ENCODE assay signal across 8 cellular contexts in genomic region chr17:63601439-63602371, GRCh38. TPM values are rescaled to one million over a fixed set of nuclear protein-coding genes. Genes with fewer than 3 reads are reported as not detected.
DNase-seq lines count a peak whose midpoint lies in the region; ATAC-seq and TF ChIP-seq lines count a peak whose summit lies in the region.

No MANE protein-coding gene starts in this region.

- ATAC-seq in naive B cell (ENCODE audit: low read depth in 2 of 2) = no peak
- ATAC-seq in GM21360 (IDR thresholded peaks at IDR 0.05; ENCODE audit: unreplicated experiment) = no peak
- no peak for ATAC-seq in sciatic nerve

- H3K27me3 ChIP-seq in ectodermal cell (ENCODE audit: control insufficient read depth, insufficient read depth, low read length, poor library complexity, severe bottlenecking) = no peaks in the 10 kb centered on the region

- H3K36me3 ChIP-seq in ectodermal cell (ENCODE audit: control insufficient read depth, insufficient read depth, low read length) = peaks cover 7% of the 10 kb centered on the region

- 60 to 62% methylated on average over 9 of the region's 9 CpGs for WGBS in ectodermal cell, 2 experiments

- CTCF ChIA-PET in Calu3 (lab: Charles Lee) = interaction anchor here (1.3 kb wide), 1 partner anchor 176 kb away, joined by 5 read pairs; no protein-coding TSS in a partner anchor

- H3K36me3 Mint-ChIP-seq in Calu3 (ENCODE audit: insufficient read depth, unreplicated experiment) (peaks cover 29% of the 10 kb centered on the region), naive B cell (peaks cover 12 to 17% of the 10 kb centered on the region in 2 donors)

- H3K9me3 Mint-ChIP-seq in Calu3 (ENCODE audit: low read depth, unreplicated experiment) (no peaks in the 10 kb centered on the region), naive B cell (no peaks in the 10 kb centered on the region)

- intact Hi-C loops in Calu3 (cut with micrococcal nuclease; ENCODE audit: unreplicated experiment) = no loop called here
- intact Hi-C loops in sciatic nerve (cut with DNase I) = no loop called here

- no peak overlapping the region for H3K27ac ChIP-seq in ectodermal cell (ENCODE audit: insufficient read depth, low read depth, low read length, poor library complexity, severe bottlenecking)

- H3K4me3 Mint-ChIP-seq in Calu3 (ENCODE audit: low read depth, unreplicated experiment) (peak overlapping the region; percentile 78), naive B cell (peak overlapping the region; percentile 88 to 97 (median 94))

- peaks cover 4% of the 10 kb centered on the region for H3K4me1 ChIP-seq in ectodermal cell (ENCODE audit: control insufficient read depth, insufficient read depth, low read length)

- no peak for DNase-seq in Calu3
- peak; percentile 18 for DNase-seq in NAMALWA (ENCODE audit: low spot score)
- DNase-seq in naive B cell = no peak
- DNase-seq in NCI-H187 treated with DMSO at 0.1 percent for 48 hours (lab: John Stamatoyannopoulos, UW) = no peak
- no peak for DNase-seq in stimulated activated CD4-positive, alpha-beta T cell treated with anti-CD3 and anti-CD28 coated beads, Interleukin-1b, Interleukin-23, amount 100 ng/mL, for 48 hours
- DNase-seq in sciatic nerve (ENCODE audit: low spot score) = no peak

- H3K4me3 ChIP-seq in ectodermal cell (ENCODE audit: insufficient read depth, low read depth, low read length) = peak overlapping the region; percentile 92

- H3K4me1 Mint-ChIP-seq in Calu3 (ENCODE audit: low read depth, unreplicated experiment) (peaks cover 8% of the 10 kb centered on the region), naive B cell (peaks cover 17 to 24% (median 17%) of the 10 kb centered on the region in 3 donors)

- H3K27me3 Mint-ChIP-seq in Calu3 (ENCODE audit: unreplicated experiment) (no peaks in the 10 kb centered on the region), naive B cell (no peaks in the 10 kb centered on the region)

- BruUV-seq in Calu3 (replicated peaks; lab: Mats Ljungman, UMichigan) = TSS peak; percentile 56

- H3K27ac Mint-ChIP-seq in Calu3 (ENCODE audit: unreplicated experiment) = peak overlapping the region; percentile 78
- H3K27ac Mint-ChIP-seq in naive B cell = peak overlapping the region in 5 of 6 donors; percentile 74 to 96 (median 89)

- no peak for TF ChIP-seq CTCF in Calu3 (IDR thresholded peaks at IDR 0.05; ENCODE audit: unreplicated experiment)

- H3K9me3 ChIP-seq in ectodermal cell (ENCODE audit: control insufficient read depth, low read length) = no peaks in the 10 kb centered on the region

RNA-seq across cellular contexts. Expression of gene TACO1, which starts 1.0 kb away (rescaled TPM):
- total RNA-seq in Calu3 (2022) (14.1 and 15.4 TPM in 2 replicates), sciatic nerve (12.2 TPM)
- polyA plus RNA-seq in ectodermal cell (2013, experiment 1 of 4) = 22.2 TPM
- polyA plus RNA-seq in ectodermal cell (2013, experiment 2 of 4) = 22.5 TPM
- 18.4 TPM for polyA plus RNA-seq in ectodermal cell (2013, experiment 3 of 4)
- 18.0 TPM for polyA plus RNA-seq in ectodermal cell (2013, experiment 4 of 4)
- 10 to 100 TPM; 14.9 to 19.7 (median 16.8) TPM for polyA plus RNA-seq in naive B cell (ENCODE audit: low read depth in 6 of 6)

RNA-seq across cellular contexts. Expression of gene MAP3K3, which starts 20.5 kb away (rescaled TPM):
- 10.0 and 11.4 TPM in 2 replicates for total RNA-seq in Calu3 (2022)
- polyA plus RNA-seq in ectodermal cell (2013, experiment 1 of 4) = 30.3 TPM
- polyA plus RNA-seq in ectodermal cell (2013, experiment 2 of 4) = 26.2 TPM
- 23.7 TPM for polyA plus RNA-seq in ectodermal cell (2013, experiment 3 of 4)
- polyA plus RNA-seq in ectodermal cell (2013, experiment 4 of 4) = 22.9 TPM
- polyA plus RNA-seq in naive B cell (ENCODE audit: low read depth in 6 of 6) = 10 to 100 TPM; 20.8 to 39.1 (median 28.7) TPM
- total RNA-seq in sciatic nerve = 63.4 TPM

RNA-seq across cellular contexts. Expression of gene DCAF7, which starts 51.4 kb away (rescaled TPM):
- total RNA-seq in Calu3 (2022) (58.9 and 61.9 TPM in 2 replicates), sciatic nerve (60.6 TPM)
- 62.5 TPM for polyA plus RNA-seq in ectodermal cell (2013, experiment 1 of 4)
- 67.1 TPM for polyA plus RNA-seq in ectodermal cell (2013, experiment 2 of 4)
- polyA plus RNA-seq in ectodermal cell (2013, experiment 3 of 4) = 53.8 TPM
- 56.4 TPM for polyA plus RNA-seq in ectodermal cell (2013, experiment 4 of 4)
- polyA plus RNA-seq in naive B cell (ENCODE audit: low read depth in 6 of 6) = 10 to 100 TPM; 58.6 to 88.5 (median 79.1) TPM
